ENCODE assay signal across 1 cellular context in the genomic region with DNA sequence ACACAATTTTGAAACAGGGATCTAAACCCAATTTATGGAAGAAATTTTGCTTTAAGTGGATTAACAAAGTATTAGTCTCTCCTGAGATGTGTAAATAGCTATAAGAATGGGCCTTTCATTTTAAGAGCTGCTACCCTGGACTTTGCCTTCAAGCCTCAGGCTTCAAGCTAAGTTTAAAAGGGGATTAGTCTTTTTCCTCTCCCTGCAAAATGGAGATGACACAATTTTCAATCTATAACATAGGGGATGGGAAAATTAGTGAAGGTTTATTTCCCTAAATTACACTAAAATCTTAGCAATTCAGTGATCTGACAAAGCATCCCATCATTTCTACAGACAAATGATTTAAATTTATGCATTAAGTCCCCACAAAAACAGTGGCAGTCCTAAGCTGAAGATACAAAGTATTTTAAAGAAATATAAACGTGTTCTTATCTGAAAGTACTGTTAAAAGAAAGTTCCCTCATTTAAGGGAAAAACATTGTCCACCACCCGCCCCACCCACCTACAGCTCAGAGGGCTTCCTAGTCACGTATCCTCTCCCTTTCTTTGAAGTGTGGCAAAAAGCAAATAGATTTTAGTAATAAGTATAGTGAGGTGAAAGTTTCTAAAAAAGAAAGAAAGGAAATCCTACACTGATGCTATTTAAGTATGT.
A peak's percentile ranks its signal among the peaks of the same experiment; 100 is the strongest.
TF ChIP-seq lines count a peak whose summit lies in the region.

No MANE protein-coding gene starts in this region.

TF ChIP-seq in HepG2, 621 proteins besides CTCF, POLR2A, EP300 and RAD21 (continued from another document and continues in another):
- no peak for TF ChIP-seq IKZF4 (CRISPR knock-in tag; IDR thresholded peaks at IDR 0.05; ENCODE audit: borderline replicate concordance, low read depth, not compliant biosample characterization)
- TF ChIP-seq ZNF343 (CRISPR knock-in tag; IDR thresholded peaks at IDR 0.05), result no peak
- TF ChIP-seq HNRNPK (IDR thresholded peaks at IDR 0.05; ENCODE audit: low read depth, low read length, poor library complexity, severe bottlenecking), result no peak
- no peak for TF ChIP-seq EEA1 (CRISPR knock-in tag; IDR thresholded peaks at IDR 0.05; ENCODE audit: borderline replicate concordance)
- TF ChIP-seq ZNF484 (CRISPR knock-in tag; IDR thresholded peaks at IDR 0.05; ENCODE audit: borderline replicate concordance, low read depth), result no peak
- no peak for TF ChIP-seq ZNF333 (CRISPR knock-in tag; IDR thresholded peaks at IDR 0.05; ENCODE audit: borderline replicate concordance)
- TF ChIP-seq, protein P1, sequence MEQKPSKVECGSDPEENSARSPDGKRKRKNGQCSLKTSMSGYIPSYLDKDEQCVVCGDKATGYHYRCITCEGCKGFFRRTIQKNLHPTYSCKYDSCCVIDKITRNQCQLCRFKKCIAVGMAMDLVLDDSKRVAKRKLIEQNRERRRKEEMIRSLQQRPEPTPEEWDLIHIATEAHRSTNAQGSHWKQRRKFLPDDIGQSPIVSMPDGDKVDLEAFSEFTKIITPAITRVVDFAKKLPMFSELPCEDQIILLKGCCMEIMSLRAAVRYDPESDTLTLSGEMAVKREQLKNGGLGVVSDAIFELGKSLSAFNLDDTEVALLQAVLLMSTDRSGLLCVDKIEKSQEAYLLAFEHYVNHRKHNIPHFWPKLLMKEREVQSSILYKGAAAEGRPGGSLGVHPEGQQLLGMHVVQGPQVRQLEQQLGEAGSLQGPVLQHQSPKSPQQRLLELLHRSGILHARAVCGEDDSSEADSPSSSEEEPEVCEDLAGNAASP (CRISPR knock-in tag; IDR thresholded peaks at IDR 0.05; ENCODE audit: borderline replicate concordance), result no peak; the same call in 1 of the 2 replicates
- no peak for TF ChIP-seq ZNF879 (CRISPR knock-in tag; IDR thresholded peaks at IDR 0.05)
- TF ChIP-seq ATF7-NPFF (CRISPR knock-in tag; IDR thresholded peaks at IDR 0.05; ENCODE audit: low read depth), result no peak
- TF ChIP-seq ZNF260 (CRISPR knock-in tag; IDR thresholded peaks at IDR 0.05; ENCODE audit: borderline replicate concordance, low read depth), result no peak
- peak; percentile 72 for TF ChIP-seq NR2F6 (IDR thresholded peaks at IDR 0.05)
- TF ChIP-seq NR2F6 (CRISPR knock-in tag; IDR thresholded peaks at IDR 0.05), result peak; percentile 60; the same call in 1 of the 2 replicates
- no peak for TF ChIP-seq ZNF326 (CRISPR knock-in tag; IDR thresholded peaks at IDR 0.05; ENCODE audit: borderline replicate concordance)
- no peak for TF ChIP-seq RNF2 (conservative IDR thresholded peaks at IDR 0.05; ENCODE audit: low read depth)
- TF ChIP-seq KDM2A (CRISPR knock-in tag; IDR thresholded peaks at IDR 0.05; ENCODE audit: borderline replicate concordance, low read depth), result no peak
- peak; percentile 88 for TF ChIP-seq TCF7L2 (IDR thresholded peaks at IDR 0.05; ENCODE audit: low read depth, low read length)
- TF ChIP-seq ZNF564 (CRISPR knock-in tag; IDR thresholded peaks at IDR 0.05), result no peak
- TF ChIP-seq ZFP90 (CRISPR knock-in tag; IDR thresholded peaks at IDR 0.05; ENCODE audit: borderline replicate concordance), result no peak
- TF ChIP-seq ZNF3 (CRISPR knock-in tag; IDR thresholded peaks at IDR 0.05), result no peak
- TF ChIP-seq, protein P2, sequence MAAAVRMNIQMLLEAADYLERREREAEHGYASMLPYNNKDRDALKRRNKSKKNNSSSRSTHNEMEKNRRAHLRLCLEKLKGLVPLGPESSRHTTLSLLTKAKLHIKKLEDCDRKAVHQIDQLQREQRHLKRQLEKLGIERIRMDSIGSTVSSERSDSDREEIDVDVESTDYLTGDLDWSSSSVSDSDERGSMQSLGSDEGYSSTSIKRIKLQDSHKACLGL (CRISPR knock-in tag; IDR thresholded peaks at IDR 0.05), result no peak
- no peak for TF ChIP-seq BHLHE40 (IDR thresholded peaks at IDR 0.05; ENCODE audit: low read length)
- TF ChIP-seq, protein P3, sequence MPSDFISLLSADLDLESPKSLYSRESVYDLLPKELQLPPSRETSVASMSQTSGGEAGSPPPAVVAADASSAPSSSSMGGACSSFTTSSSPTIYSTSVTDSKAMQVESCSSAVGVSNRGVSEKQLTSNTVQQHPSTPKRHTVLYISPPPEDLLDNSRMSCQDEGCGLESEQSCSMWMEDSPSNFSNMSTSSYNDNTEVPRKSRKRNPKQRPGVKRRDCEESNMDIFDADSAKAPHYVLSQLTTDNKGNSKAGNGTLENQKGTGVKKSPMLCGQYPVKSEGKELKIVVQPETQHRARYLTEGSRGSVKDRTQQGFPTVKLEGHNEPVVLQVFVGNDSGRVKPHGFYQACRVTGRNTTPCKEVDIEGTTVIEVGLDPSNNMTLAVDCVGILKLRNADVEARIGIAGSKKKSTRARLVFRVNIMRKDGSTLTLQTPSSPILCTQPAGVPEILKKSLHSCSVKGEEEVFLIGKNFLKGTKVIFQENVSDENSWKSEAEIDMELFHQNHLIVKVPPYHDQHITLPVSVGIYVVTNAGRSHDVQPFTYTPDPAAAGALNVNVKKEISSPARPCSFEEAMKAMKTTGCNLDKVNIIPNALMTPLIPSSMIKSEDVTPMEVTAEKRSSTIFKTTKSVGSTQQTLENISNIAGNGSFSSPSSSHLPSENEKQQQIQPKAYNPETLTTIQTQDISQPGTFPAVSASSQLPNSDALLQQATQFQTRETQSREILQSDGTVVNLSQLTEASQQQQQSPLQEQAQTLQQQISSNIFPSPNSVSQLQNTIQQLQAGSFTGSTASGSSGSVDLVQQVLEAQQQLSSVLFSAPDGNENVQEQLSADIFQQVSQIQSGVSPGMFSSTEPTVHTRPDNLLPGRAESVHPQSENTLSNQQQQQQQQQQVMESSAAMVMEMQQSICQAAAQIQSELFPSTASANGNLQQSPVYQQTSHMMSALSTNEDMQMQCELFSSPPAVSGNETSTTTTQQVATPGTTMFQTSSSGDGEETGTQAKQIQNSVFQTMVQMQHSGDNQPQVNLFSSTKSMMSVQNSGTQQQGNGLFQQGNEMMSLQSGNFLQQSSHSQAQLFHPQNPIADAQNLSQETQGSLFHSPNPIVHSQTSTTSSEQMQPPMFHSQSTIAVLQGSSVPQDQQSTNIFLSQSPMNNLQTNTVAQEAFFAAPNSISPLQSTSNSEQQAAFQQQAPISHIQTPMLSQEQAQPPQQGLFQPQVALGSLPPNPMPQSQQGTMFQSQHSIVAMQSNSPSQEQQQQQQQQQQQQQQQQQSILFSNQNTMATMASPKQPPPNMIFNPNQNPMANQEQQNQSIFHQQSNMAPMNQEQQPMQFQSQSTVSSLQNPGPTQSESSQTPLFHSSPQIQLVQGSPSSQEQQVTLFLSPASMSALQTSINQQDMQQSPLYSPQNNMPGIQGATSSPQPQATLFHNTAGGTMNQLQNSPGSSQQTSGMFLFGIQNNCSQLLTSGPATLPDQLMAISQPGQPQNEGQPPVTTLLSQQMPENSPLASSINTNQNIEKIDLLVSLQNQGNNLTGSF (CRISPR knock-in tag; IDR thresholded peaks at IDR 0.05), result no peak
- TF ChIP-seq, protein P4, sequence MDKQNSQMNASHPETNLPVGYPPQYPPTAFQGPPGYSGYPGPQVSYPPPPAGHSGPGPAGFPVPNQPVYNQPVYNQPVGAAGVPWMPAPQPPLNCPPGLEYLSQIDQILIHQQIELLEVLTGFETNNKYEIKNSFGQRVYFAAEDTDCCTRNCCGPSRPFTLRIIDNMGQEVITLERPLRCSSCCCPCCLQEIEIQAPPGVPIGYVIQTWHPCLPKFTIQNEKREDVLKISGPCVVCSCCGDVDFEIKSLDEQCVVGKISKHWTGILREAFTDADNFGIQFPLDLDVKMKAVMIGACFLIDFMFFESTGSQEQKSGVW (CRISPR knock-in tag; IDR thresholded peaks at IDR 0.05; ENCODE audit: borderline replicate concordance), result no peak
- TF ChIP-seq SP140L (CRISPR knock-in tag; IDR thresholded peaks at IDR 0.05; ENCODE audit: borderline replicate concordance), result no peak
- TF ChIP-seq ZNF607 (CRISPR knock-in tag; IDR thresholded peaks at IDR 0.05; ENCODE audit: borderline replicate concordance), result no peak
- TF ChIP-seq RFXAP (CRISPR knock-in tag; IDR thresholded peaks at IDR 0.05; ENCODE audit: borderline replicate concordance), result 0 out of 2 replicates have a peak, but pooled peaks have one; percentile 67
- TF ChIP-seq ZNF44 (CRISPR knock-in tag; IDR thresholded peaks at IDR 0.05), result no peak
- TF ChIP-seq ZNF446 (CRISPR knock-in tag; IDR thresholded peaks at IDR 0.05), result no peak
- peak; percentile 87 for TF ChIP-seq SAP130 (CRISPR knock-in tag; IDR thresholded peaks at IDR 0.05; ENCODE audit: low read depth)
- TF ChIP-seq, protein P5, sequence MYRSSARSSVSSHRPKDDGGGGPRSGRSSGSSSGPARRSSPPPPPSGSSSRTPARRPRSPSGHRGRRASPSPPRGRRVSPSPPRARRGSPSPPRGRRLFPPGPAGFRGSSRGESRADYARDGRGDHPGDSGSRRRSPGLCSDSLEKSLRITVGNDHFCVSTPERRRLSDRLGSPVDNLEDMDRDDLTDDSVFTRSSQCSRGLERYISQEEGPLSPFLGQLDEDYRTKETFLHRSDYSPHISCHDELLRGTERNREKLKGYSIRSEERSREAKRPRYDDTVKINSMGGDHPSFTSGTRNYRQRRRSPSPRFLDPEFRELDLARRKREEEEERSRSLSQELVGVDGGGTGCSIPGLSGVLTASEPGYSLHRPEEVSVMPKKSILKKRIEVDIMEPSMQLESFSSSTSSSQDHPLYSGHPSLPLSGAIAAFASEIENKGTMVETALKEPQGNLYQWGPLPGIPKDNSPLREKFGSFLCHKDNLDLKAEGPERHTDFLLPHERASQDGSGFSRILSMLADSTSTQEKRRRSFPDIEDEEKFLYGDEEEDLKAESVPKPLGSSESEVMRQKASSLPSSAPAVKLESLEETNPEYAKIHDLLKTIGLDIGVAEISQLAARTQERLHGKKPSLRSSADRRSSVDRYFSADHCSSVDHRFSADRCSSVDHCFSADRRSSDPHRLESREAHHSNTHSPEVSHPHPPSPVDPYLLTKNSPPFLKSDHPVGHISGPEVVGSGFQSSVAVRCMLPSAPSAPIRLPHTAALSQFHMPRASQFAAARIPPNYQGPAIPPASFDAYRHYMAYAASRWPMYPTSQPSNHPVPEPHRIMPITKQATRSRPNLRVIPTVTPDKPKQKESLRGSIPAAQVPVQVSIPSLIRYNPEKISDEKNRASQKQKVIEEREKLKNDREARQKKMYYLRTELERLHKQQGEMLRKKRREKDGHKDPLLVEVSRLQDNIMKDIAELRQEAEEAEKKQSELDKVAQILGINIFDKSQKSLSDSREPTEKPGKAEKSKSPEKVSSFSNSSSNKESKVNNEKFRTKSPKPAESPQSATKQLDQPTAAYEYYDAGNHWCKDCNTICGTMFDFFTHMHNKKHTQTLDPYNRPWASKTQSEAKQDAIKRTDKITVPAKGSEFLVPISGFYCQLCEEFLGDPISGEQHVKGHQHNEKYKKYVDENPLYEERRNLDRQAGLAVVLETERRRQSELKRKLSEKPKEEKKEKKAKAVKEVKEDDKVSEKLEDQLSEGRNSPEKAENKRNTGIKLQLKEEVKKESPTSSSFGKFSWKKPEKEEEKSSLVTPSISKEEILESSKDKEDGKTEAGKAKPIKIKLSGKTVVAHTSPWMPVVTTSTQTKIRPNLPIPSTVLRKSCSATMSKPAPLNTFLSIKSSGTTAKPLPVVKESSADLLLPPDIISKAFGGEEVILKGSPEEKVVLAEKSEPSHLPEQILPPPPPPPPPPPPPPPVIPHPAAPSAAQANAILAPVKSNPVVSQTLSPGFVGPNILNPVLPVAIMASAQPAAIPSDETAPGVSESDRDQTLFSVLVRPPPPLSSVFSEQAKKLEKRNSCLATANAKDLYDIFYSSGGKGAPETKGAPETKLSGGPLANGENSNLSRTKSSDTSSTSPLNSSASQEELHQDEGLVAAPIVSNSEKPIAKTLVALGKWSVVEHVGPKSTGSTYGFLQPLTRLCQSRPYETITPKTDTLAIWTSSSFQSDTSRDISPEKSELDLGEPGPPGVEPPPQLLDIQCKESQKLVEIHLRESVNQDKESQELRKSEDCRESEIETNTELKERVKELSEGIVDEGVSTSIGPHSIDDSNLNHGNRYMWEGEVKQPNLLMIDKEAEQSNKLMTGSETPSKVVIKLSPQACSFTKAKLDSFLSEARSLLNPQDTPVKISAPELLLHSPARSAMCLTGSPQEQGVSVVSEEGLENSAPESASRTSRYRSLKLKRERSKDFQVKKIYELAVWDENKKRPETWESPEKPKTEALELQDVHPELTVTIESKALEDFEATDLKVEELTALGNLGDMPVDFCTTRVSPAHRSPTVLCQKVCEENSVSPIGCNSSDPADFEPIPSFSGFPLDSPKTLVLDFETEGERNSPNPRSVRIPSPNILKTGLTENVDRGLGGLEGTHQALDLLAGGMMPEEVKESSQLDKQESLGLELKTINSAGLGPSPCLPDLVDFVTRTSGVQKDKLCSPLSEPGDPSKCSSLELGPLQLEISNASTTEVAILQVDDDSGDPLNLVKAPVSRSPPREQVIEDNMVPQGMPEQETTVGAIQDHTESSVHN (CRISPR knock-in tag; IDR thresholded peaks at IDR 0.05), result no peak
- TF ChIP-seq, protein P6, sequence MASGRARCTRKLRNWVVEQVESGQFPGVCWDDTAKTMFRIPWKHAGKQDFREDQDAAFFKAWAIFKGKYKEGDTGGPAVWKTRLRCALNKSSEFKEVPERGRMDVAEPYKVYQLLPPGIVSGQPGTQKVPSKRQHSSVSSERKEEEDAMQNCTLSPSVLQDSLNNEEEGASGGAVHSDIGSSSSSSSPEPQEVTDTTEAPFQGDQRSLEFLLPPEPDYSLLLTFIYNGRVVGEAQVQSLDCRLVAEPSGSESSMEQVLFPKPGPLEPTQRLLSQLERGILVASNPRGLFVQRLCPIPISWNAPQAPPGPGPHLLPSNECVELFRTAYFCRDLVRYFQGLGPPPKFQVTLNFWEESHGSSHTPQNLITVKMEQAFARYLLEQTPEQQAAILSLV (CRISPR knock-in tag; IDR thresholded peaks at IDR 0.05; ENCODE audit: borderline replicate concordance), result no peak
- no peak for TF ChIP-seq ZNF24 (IDR thresholded peaks at IDR 0.05)
- TF ChIP-seq, protein P7, sequence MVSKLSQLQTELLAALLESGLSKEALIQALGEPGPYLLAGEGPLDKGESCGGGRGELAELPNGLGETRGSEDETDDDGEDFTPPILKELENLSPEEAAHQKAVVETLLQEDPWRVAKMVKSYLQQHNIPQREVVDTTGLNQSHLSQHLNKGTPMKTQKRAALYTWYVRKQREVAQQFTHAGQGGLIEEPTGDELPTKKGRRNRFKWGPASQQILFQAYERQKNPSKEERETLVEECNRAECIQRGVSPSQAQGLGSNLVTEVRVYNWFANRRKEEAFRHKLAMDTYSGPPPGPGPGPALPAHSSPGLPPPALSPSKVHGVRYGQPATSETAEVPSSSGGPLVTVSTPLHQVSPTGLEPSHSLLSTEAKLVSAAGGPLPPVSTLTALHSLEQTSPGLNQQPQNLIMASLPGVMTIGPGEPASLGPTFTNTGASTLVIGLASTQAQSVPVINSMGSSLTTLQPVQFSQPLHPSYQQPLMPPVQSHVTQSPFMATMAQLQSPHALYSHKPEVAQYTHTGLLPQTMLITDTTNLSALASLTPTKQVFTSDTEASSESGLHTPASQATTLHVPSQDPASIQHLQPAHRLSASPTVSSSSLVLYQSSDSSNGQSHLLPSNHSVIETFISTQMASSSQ (IDR thresholded peaks at IDR 0.05; ENCODE audit: low read depth), result peak; percentile 63
- TF ChIP-seq, protein P7 (CRISPR knock-in tag; IDR thresholded peaks at IDR 0.05; ENCODE audit: borderline replicate concordance), result peak; percentile 87; the same call in 1 of the 2 replicates
- no peak for TF ChIP-seq ZNF292 (CRISPR knock-in tag; IDR thresholded peaks at IDR 0.05; ENCODE audit: borderline replicate concordance, low read depth)
